Comparison of ENCODE assay signal across 16 cellular contexts in genomic region chr1:228904222-228904621, GRCh38.
"Had no signal": no experiment of that assay in that cellular context is flagged by ENCODE, and none has a peak within 500 bp of the region (broad histone marks: within the 10 kb centered on the region; RNA-seq: fewer than 3 reads in every experiment).

No MANE protein-coding gene starts in this region.

- H3K9me3 Mint-ChIP-seq: neural crest cell; stimulated activated effector memory CD8-positive, alpha-beta T cell treated with anti-CD3 and anti-CD28 coated beads, Interleukin-12 subunit alpha, Interleukin-12 subunit beta, amount 100 ng/mL, for 72 hours had no signal

- H3K36me3 Mint-ChIP-seq: stimulated activated effector memory CD8-positive, alpha-beta T cell treated with anti-CD3 and anti-CD28 coated beads, Interleukin-12 subunit alpha, Interleukin-12 subunit beta, amount 100 ng/mL, for 72 hours had no signal

- ATAC-seq: esophagus mucosa; naive thymus-derived CD4-positive, alpha-beta T cell; stimulated activated effector memory CD8-positive, alpha-beta T cell treated with anti-CD3 and anti-CD28 coated beads, Interleukin-12 subunit alpha, Interleukin-12 subunit beta, amount 100 ng/mL, for 72 hours; stimulated activated naive CD8-positive, alpha-beta T cell treated with anti-CD3 and anti-CD28 coated beads, Interleukin-15, Interleukin-2, amounts not matched to agents 100 U/mL and 50 U/mL, for 24 hours; upper lobe of right lung had no signal

- H3K9me3 ChIP-seq: colonic mucosa, ovary, suprapubic skin, thyroid gland, upper lobe of right lung had no signal

- H3K4me1 Mint-ChIP-seq: naive thymus-derived CD4-positive, alpha-beta T cell; stimulated activated effector memory CD8-positive, alpha-beta T cell treated with anti-CD3 and anti-CD28 coated beads, Interleukin-12 subunit alpha, Interleukin-12 subunit beta, amount 100 ng/mL, for 72 hours had no signal

- H3K4me3 Mint-ChIP-seq: naive thymus-derived CD4-positive, alpha-beta T cell; neural crest cell; stimulated activated effector memory CD8-positive, alpha-beta T cell treated with anti-CD3 and anti-CD28 coated beads, Interleukin-12 subunit alpha, Interleukin-12 subunit beta, amount 100 ng/mL, for 72 hours had no signal

- H3K27ac Mint-ChIP-seq: naive thymus-derived CD4-positive, alpha-beta T cell; stimulated activated effector memory CD8-positive, alpha-beta T cell treated with anti-CD3 and anti-CD28 coated beads, Interleukin-12 subunit alpha, Interleukin-12 subunit beta, amount 100 ng/mL, for 72 hours had no signal

- DNase-seq: colonic mucosa; effector memory CD4-positive, alpha-beta T cell; heart left ventricle; mammary epithelial cell; naive thymus-derived CD4-positive, alpha-beta T cell; ovary; right cardiac atrium; stimulated activated CD4-positive, alpha-beta T cell treated with anti-CD3 and anti-CD28 coated beads, Interleukin-4, amount 100 ng/mL, for 1 hour; stimulated activated CD8-positive, alpha-beta memory T cell treated with anti-CD3 and anti-CD28 coated beads, Interleukin-4, amount 100 ng/mL, for 48 hours; stimulated activated naive CD8-positive, alpha-beta T cell treated with anti-CD3 and anti-CD28 coated beads, Interleukin-15, Interleukin-2, amounts not matched to agents 100 U/mL and 50 U/mL, for 24 hours; upper lobe of right lung had no signal

- H3K27me3 ChIP-seq: colonic mucosa, ovary, suprapubic skin, thyroid gland, upper lobe of right lung had no signal

- H3K4me1 ChIP-seq: colonic mucosa had no signal

- H3K36me3 ChIP-seq: colonic mucosa, heart left ventricle, ovary, suprapubic skin, thyroid gland, upper lobe of right lung had no signal

- H3K4me3 ChIP-seq: colonic mucosa, heart left ventricle, ovary, suprapubic skin, thyroid gland, upper lobe of right lung had no signal
